20 cellular contexts compared by ENCODE assay signal in genomic region chr14:38882533-38882932, GRCh38.
"Had no signal": no experiment of that assay in that cellular context is flagged by ENCODE, and none has a peak within 500 bp of the region (broad histone marks: within the 10 kb centered on the region; RNA-seq: fewer than 3 reads in every experiment).

No MANE protein-coding gene starts in this region.

- ATAC-seq: activated CD4-positive, alpha-beta T cell treated with anti-CD3 and anti-CD28 coated beads for 36 hours; activated CD8-positive, alpha-beta memory T cell treated with anti-CD3 and anti-CD28 coated beads, Interleukin-2, amount 10 ng/mL, durations not matched to agents 7 days and 5 days; activated naive CD8-positive, alpha-beta T cell treated with anti-CD3 and anti-CD28 coated beads, Interleukin-2, amount 50 U/mL, for 24 hours; effector memory CD8-positive, alpha-beta T cell; psoas muscle; sciatic nerve had no signal

- H3K4me3 ChIP-seq: ascending aorta, left ventricle myocardium inferior, psoas muscle, spleen, stomach, testis, upper lobe of left lung had no signal

- H3K9me3 ChIP-seq: ascending aorta, left ventricle myocardium inferior, psoas muscle, spleen, stomach, testis, upper lobe of left lung had no signal

- H3K36me3 ChIP-seq: ascending aorta, left ventricle myocardium inferior, spleen, stomach, upper lobe of left lung had no signal

- H3K27me3 ChIP-seq: ascending aorta, spleen, stomach, testis, upper lobe of left lung had no signal

- FAIRE-seq: keratinocyte had no signal

- H3K4me1 ChIP-seq: ascending aorta, psoas muscle, spleen, testis had no signal

- H3K27ac ChIP-seq: ascending aorta, psoas muscle, stomach, testis, upper lobe of left lung had no signal

- DNase-seq: activated CD4-positive, alpha-beta memory T cell treated with anti-CD3 and anti-CD28 coated beads for 36 hours; activated CD4-positive, alpha-beta T cell treated with anti-CD3 and anti-CD28 coated beads for 36 hours; activated CD8-positive, alpha-beta memory T cell treated with anti-CD3 and anti-CD28 coated beads, Interleukin-2, amount 10 ng/mL, durations not matched to agents 7 days and 5 days; activated naive CD4-positive, alpha-beta T cell treated with anti-CD3 and anti-CD28 coated beads for 36 hours; activated naive CD8-positive, alpha-beta T cell treated with anti-CD3 and anti-CD28 coated beads, Interleukin-2, amount 50 U/mL, for 24 hours; activated T-cell treated with anti-CD3 and anti-CD28 coated beads, Interleukin-2, amount 50 U/mL, for 1 hour; dermis blood vessel endothelial cell; effector memory CD8-positive, alpha-beta T cell; erythroblast; hippocampal formation; left ventricle myocardium inferior; nucleus accumbens; psoas muscle; spleen; stomach; testis; upper lobe of left lung had no signal
